1 cellular context compared by ENCODE assay signal in the genomic region with DNA sequence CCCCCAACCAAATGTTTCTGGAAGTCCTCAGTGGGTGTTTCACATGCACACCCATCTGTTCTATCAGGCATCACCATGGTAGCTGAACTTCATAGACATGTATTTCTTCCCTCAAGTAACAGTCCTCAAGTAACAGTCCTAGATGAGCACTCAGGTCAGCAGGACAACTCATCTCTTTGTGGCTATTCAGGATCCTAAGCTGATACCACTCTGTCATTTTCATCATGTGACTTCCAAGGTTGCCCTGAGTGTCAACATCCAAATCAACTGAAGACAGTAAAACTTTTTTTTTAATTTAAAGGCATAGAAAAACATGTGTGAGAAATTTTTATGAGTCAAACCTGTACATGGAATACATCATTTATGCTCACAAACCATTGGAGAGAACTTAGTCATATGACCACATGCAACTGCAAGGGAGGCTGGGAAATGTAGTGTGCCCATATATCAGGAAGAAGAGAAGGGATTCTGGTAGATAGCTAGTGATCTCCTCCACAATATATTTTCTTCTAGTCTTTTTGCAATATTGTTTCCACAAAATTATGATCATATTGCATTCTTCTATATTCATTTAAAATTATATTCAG.
TF ChIP-seq lines count a peak whose summit lies in the region.

No MANE protein-coding gene starts in this region.

TF ChIP-seq in GM23338, 12 proteins besides CTCF, POLR2A, EP300 and RAD21:
- TF ChIP-seq, protein P1, sequence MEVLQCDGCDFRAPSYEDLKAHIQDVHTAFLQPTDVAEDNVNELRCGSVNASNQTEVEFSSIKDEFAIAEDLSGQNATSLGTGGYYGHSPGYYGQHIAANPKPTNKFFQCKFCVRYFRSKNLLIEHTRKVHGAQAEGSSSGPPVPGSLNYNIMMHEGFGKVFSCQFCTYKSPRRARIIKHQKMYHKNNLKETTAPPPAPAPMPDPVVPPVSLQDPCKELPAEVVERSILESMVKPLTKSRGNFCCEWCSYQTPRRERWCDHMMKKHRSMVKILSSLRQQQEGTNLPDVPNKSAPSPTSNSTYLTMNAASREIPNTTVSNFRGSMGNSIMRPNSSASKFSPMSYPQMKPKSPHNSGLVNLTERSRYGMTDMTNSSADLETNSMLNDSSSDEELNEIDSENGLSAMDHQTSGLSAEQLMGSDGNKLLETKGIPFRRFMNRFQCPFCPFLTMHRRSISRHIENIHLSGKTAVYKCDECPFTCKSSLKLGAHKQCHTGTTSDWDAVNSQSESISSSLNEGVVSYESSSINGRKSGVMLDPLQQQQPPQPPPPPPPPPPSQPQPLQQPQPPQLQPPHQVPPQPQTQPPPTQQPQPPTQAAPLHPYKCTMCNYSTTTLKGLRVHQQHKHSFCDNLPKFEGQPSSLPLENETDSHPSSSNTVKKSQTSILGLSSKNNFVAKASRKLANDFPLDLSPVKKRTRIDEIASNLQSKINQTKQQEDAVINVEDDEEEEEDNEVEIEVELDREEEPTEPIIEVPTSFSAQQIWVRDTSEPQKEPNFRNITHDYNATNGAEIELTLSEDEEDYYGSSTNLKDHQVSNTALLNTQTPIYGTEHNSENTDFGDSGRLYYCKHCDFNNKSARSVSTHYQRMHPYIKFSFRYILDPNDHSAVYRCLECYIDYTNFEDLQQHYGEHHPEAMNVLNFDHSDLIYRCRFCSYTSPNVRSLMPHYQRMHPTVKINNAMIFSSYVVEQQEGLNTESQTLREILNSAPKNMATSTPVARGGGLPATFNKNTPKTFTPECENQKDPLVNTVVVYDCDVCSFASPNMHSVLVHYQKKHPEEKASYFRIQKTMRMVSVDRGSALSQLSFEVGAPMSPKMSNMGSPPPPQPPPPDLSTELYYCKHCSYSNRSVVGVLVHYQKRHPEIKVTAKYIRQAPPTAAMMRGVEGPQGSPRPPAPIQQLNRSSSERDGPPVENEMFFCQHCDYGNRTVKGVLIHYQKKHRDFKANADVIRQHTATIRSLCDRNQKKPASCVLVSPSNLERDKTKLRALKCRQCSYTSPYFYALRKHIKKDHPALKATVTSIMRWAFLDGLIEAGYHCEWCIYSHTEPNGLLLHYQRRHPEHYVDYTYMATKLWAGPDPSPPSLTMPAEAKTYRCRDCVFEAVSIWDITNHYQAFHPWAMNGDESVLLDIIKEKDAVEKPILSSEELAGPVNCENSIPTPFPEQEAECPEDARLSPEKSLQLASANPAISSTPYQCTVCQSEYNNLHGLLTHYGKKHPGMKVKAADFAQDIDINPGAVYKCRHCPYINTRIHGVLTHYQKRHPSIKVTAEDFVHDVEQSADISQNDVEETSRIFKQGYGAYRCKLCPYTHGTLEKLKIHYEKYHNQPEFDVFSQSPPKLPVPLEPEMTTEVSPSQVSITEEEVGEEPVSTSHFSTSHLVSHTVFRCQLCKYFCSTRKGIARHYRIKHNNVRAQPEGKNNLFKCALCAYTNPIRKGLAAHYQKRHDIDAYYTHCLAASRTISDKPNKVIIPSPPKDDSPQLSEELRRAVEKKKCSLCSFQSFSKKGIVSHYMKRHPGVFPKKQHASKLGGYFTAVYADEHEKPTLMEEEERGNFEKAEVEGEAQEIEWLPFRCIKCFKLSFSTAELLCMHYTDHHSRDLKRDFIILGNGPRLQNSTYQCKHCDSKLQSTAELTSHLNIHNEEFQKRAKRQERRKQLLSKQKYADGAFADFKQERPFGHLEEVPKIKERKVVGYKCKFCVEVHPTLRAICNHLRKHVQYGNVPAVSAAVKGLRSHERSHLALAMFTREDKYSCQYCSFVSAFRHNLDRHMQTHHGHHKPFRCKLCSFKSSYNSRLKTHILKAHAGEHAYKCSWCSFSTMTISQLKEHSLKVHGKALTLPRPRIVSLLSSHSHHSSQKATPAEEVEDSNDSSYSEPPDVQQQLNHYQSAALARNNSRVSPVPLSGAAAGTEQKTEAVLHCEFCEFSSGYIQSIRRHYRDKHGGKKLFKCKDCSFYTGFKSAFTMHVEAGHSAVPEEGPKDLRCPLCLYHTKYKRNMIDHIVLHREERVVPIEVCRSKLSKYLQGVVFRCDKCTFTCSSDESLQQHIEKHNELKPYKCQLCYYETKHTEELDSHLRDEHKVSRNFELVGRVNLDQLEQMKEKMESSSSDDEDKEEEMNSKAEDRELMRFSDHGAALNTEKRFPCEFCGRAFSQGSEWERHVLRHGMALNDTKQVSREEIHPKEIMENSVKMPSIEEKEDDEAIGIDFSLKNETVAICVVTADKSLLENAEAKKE (CRISPR knock-in tag; IDR thresholded peaks at IDR 0.05), result no peak
- TF ChIP-seq JUNB (IDR thresholded peaks at IDR 0.05; ENCODE audit: unreplicated experiment) (no peak), CREB1 (CRISPR knock-in tag; IDR thresholded peaks at IDR 0.05; ENCODE audit: low read depth) (no peak), ZNF114 (CRISPR knock-in tag; IDR thresholded peaks at IDR 0.05) (no peak), STAT1 (IDR thresholded peaks at IDR 0.05; ENCODE audit: unreplicated experiment) (no peak), EZH2 (IDR thresholded peaks at IDR 0.05; ENCODE audit: low read depth, unreplicated experiment) (no peak), EZH2phosphoT487 (IDR thresholded peaks at IDR 0.05; ENCODE audit: unreplicated experiment) (no peak), NANOG (IDR thresholded peaks at IDR 0.05; ENCODE audit: borderline replicate concordance) (no peak)
- TF ChIP-seq, protein P2, sequence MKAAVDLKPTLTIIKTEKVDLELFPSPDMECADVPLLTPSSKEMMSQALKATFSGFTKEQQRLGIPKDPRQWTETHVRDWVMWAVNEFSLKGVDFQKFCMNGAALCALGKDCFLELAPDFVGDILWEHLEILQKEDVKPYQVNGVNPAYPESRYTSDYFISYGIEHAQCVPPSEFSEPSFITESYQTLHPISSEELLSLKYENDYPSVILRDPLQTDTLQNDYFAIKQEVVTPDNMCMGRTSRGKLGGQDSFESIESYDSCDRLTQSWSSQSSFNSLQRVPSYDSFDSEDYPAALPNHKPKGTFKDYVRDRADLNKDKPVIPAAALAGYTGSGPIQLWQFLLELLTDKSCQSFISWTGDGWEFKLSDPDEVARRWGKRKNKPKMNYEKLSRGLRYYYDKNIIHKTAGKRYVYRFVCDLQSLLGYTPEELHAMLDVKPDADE (IDR thresholded peaks at IDR 0.05), result no peak
